In genomic region chr3:16551342-16551976, GRCh38 we compare ENCODE assay signal across 1 cellular context.
TF ChIP-seq lines count a peak whose summit lies in the region.

No MANE protein-coding gene starts in this region.

TF ChIP-seq in K562, 482 proteins besides CTCF, POLR2A, EP300 and RAD21 (continues in another document):
- TF ChIP-seq ASH1L (IDR thresholded peaks at IDR 0.05; ENCODE audit: borderline replicate concordance, low read depth, partially characterized antibody) (peak; percentile 69), TEAD1 (CRISPR knock-in tag; IDR thresholded peaks at IDR 0.05) (no peak), RHOXF2B (CRISPR knock-in tag; conservative IDR thresholded peaks at IDR 0.05) (no peak), GATAD2A (IDR thresholded peaks at IDR 0.05) (no peak), MTA2 (IDR thresholded peaks at IDR 0.05; ENCODE audit: low read depth) (peak; percentile 56; the same call in 1 of the 2 replicates), YBX1 (IDR thresholded peaks at IDR 0.05) (peak; percentile 69; the same call in 1 of the 2 replicates), SOX6 (IDR thresholded peaks at IDR 0.05) (no peak), ZC3H8 (IDR thresholded peaks at IDR 0.05) (peak; percentile 80; the same call in 1 of the 2 replicates), CC2D1A (IDR thresholded peaks at IDR 0.05) (0 out of 2 replicates have a peak, but pooled peaks have one; percentile 35), ZBTB34 (CRISPR knock-in tag; IDR thresholded peaks at IDR 0.05) (no peak), MIER1 (IDR thresholded peaks at IDR 0.05; ENCODE audit: low read depth) (peak; percentile 57; the same call in 1 of the 2 replicates), ELF2 (CRISPR knock-in tag; IDR thresholded peaks at IDR 0.05) (no peak), ARNT (IDR thresholded peaks at IDR 0.05) (peak in 1 of 2 experiments; percentile 67; a peak in 2 of 4 replicates), CXXC5 (CRISPR knock-in tag; IDR thresholded peaks at IDR 0.05) (0 out of 2 replicates have a peak, but pooled peaks have one; percentile 15), ZBTB26 (CRISPR knock-in tag; IDR thresholded peaks at IDR 0.05) (0 out of 2 replicates have a peak, but pooled peaks have one; percentile 57), ZNF444 (CRISPR knock-in tag; IDR thresholded peaks at IDR 0.05) (no peak), THRAP3 (IDR thresholded peaks at IDR 0.05; ENCODE audit: borderline replicate concordance) (0 out of 2 replicates have a peak, but pooled peaks have one; percentile 90), ARID1B (IDR thresholded peaks at IDR 0.05) (peak; percentile 37; the same call in 1 of the 2 replicates), U2AF1 (optimal IDR thresholded peaks at IDR 0.05; ENCODE audit: low read depth, low read length) (peak; percentile 79), ZNF24 (IDR thresholded peaks at IDR 0.05) (no peak), ZNF175 (CRISPR knock-in tag; IDR thresholded peaks at IDR 0.05; ENCODE audit: low read depth) (no peak), ZNF431 (CRISPR knock-in tag; IDR thresholded peaks at IDR 0.05) (no peak), ZNF76 (CRISPR knock-in tag; IDR thresholded peaks at IDR 0.05; ENCODE audit: borderline replicate concordance) (no peak), RBM17 (IDR thresholded peaks at IDR 0.05; ENCODE audit: borderline replicate concordance, low read depth, low read length) (no peak), CSDE1 (IDR thresholded peaks at IDR 0.05) (0 out of 4 replicates have a peak, but pooled peaks of 1 of the 2 experiments have one; percentile 66), NFRKB (IDR thresholded peaks at IDR 0.05; ENCODE audit: low read depth) (peak; percentile 82), GATAD2B (IDR thresholded peaks at IDR 0.05; ENCODE audit: borderline replicate concordance) (no peak), BRD9 (IDR thresholded peaks at IDR 0.05; ENCODE audit: low read depth, partially characterized antibody) (no peak), STAT5A (IDR thresholded peaks at IDR 0.05; ENCODE audit: borderline replicate concordance, low read length) (no peak), U2AF2 (optimal IDR thresholded peaks at IDR 0.05; ENCODE audit: low read depth, low read length) (no peak), HBP1 (CRISPR knock-in tag; IDR thresholded peaks at IDR 0.05) (peak; percentile 59; the same call in 1 of the 2 replicates), KHSRP (IDR thresholded peaks at IDR 0.05) (peak; percentile 42; the same call in 1 of the 2 replicates), MYBL2 (IDR thresholded peaks at IDR 0.05; ENCODE audit: low read depth) (peak; percentile 41), MYBL2 (CRISPR knock-in tag; IDR thresholded peaks at IDR 0.05; ENCODE audit: borderline replicate concordance) (no peak), KDM2B (CRISPR knock-in tag; IDR thresholded peaks at IDR 0.05) (no peak), NFIX (CRISPR knock-in tag; IDR thresholded peaks at IDR 0.05; ENCODE audit: low read depth) (no peak), MYC (IDR thresholded peaks at IDR 0.05; ENCODE audit: low read depth, low read length) (no peak), MYC (CRISPR knock-in tag; IDR thresholded peaks at IDR 0.05; ENCODE audit: borderline replicate concordance, low read depth) (no peak), MTA1 (IDR thresholded peaks at IDR 0.05; ENCODE audit: borderline replicate concordance) (peak; percentile 75), CBFB (CRISPR knock-in tag; IDR thresholded peaks at IDR 0.05) (no peak), HNRNPH1 (optimal IDR thresholded peaks at IDR 0.05; ENCODE audit: low read depth, low read length) (no peak), FOXK2 (conservative IDR thresholded peaks at IDR 0.05 in 1 of 2, IDR thresholded peaks at IDR 0.05 in 1 of 2; ENCODE audit: low read depth in 2 of 2) (0 out of 4 replicates have a peak, but pooled peaks of 1 of the 2 experiments have one; percentile 9), DPF2 (IDR thresholded peaks at IDR 0.05) (peak; percentile 39; the same call in 1 of the 2 replicates), SMARCA5 (IDR thresholded peaks at IDR 0.05) (peak; percentile 84; the same call in 1 of the 2 replicates), ZNF280A (IDR thresholded peaks at IDR 0.05; ENCODE audit: low read depth, partially characterized antibody) (peak; percentile 60), ZBTB1 (CRISPR knock-in tag; IDR thresholded peaks at IDR 0.05; ENCODE audit: borderline replicate concordance, low read depth) (no peak), MYNN (IDR thresholded peaks at IDR 0.05) (no peak), MYNN (CRISPR knock-in tag; IDR thresholded peaks at IDR 0.05) (no peak), E2F3 (CRISPR knock-in tag; IDR thresholded peaks at IDR 0.05) (no peak), ZBTB17 (CRISPR knock-in tag; IDR thresholded peaks at IDR 0.05) (no peak), NCOA4 (IDR thresholded peaks at IDR 0.05; ENCODE audit: partially characterized antibody) (peak; percentile 71), KDM1A (IDR thresholded peaks at IDR 0.05) (no peak), HDAC1 (IDR thresholded peaks at IDR 0.05) (no peak), ZEB2 (IDR thresholded peaks at IDR 0.05) (0 out of 2 replicates have a peak, but pooled peaks have one; percentile 15), MCM7 (IDR thresholded peaks at IDR 0.05) (0 out of 4 replicates have a peak, but pooled peaks of 1 of the 2 experiments have one; percentile 79), PHB2 (IDR thresholded peaks at IDR 0.05; ENCODE audit: low read depth) (peak; percentile 66; the same call in 1 of the 2 replicates), EHMT2 (IDR thresholded peaks at IDR 0.05) (peak; percentile 22), SNIP1 (IDR thresholded peaks at IDR 0.05; ENCODE audit: low read depth) (peak; percentile 69; the same call in 1 of the 2 replicates), DNMT1 (IDR thresholded peaks at IDR 0.05) (peak; percentile 60; the same call in 1 of the 2 replicates), TRIM24 (IDR thresholded peaks at IDR 0.05) (peak; percentile 24 to 50; a peak in 2 of 4 replicates)
- TF ChIP-seq, protein P1, sequence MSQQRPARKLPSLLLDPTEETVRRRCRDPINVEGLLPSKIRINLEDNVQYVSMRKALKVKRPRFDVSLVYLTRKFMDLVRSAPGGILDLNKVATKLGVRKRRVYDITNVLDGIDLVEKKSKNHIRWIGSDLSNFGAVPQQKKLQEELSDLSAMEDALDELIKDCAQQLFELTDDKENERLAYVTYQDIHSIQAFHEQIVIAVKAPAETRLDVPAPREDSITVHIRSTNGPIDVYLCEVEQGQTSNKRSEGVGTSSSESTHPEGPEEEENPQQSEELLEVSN (IDR thresholded peaks at IDR 0.05; ENCODE audit: borderline replicate concordance in 1 of 2, extremely low read depth in 1 of 2, insufficient read depth in 1 of 2, insufficient read length in 1 of 2, low read depth in 1 of 2, low read length in 1 of 2, poor library complexity in 1 of 2, severe bottlenecking in 1 of 2) = no peak
- TF ChIP-seq, protein P2, sequence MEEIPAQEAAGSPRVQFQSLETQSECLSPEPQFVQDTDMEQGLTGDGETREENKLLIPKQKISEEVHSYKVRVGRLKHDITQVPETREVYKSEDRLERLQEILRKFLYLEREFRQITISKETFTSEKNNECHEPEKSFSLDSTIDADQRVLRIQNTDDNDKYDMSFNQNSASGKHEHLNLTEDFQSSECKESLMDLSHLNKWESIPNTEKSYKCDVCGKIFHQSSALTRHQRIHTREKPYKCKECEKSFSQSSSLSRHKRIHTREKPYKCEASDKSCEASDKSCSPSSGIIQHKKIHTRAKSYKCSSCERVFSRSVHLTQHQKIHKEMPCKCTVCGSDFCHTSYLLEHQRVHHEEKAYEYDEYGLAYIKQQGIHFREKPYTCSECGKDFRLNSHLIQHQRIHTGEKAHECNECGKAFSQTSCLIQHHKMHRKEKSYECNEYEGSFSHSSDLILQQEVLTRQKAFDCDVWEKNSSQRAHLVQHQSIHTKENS (CRISPR knock-in tag; IDR thresholded peaks at IDR 0.05) = no peak
- TF ChIP-seq, protein P3, sequence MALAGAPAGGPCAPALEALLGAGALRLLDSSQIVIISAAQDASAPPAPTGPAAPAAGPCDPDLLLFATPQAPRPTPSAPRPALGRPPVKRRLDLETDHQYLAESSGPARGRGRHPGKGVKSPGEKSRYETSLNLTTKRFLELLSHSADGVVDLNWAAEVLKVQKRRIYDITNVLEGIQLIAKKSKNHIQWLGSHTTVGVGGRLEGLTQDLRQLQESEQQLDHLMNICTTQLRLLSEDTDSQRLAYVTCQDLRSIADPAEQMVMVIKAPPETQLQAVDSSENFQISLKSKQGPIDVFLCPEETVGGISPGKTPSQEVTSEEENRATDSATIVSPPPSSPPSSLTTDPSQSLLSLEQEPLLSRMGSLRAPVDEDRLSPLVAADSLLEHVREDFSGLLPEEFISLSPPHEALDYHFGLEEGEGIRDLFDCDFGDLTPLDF (CRISPR knock-in tag; IDR thresholded peaks at IDR 0.05) = no peak
- TF ChIP-seq, protein P4, sequence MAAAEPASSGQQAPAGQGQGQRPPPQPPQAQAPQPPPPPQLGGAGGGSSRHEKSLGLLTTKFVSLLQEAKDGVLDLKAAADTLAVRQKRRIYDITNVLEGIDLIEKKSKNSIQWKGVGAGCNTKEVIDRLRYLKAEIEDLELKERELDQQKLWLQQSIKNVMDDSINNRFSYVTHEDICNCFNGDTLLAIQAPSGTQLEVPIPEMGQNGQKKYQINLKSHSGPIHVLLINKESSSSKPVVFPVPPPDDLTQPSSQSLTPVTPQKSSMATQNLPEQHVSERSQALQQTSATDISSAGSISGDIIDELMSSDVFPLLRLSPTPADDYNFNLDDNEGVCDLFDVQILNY (CRISPR knock-in tag; IDR thresholded peaks at IDR 0.05) = no peak
- TF ChIP-seq, protein P5, sequence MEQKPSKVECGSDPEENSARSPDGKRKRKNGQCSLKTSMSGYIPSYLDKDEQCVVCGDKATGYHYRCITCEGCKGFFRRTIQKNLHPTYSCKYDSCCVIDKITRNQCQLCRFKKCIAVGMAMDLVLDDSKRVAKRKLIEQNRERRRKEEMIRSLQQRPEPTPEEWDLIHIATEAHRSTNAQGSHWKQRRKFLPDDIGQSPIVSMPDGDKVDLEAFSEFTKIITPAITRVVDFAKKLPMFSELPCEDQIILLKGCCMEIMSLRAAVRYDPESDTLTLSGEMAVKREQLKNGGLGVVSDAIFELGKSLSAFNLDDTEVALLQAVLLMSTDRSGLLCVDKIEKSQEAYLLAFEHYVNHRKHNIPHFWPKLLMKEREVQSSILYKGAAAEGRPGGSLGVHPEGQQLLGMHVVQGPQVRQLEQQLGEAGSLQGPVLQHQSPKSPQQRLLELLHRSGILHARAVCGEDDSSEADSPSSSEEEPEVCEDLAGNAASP (IDR thresholded peaks at IDR 0.05) = no peak
- TF ChIP-seq, protein P6, sequence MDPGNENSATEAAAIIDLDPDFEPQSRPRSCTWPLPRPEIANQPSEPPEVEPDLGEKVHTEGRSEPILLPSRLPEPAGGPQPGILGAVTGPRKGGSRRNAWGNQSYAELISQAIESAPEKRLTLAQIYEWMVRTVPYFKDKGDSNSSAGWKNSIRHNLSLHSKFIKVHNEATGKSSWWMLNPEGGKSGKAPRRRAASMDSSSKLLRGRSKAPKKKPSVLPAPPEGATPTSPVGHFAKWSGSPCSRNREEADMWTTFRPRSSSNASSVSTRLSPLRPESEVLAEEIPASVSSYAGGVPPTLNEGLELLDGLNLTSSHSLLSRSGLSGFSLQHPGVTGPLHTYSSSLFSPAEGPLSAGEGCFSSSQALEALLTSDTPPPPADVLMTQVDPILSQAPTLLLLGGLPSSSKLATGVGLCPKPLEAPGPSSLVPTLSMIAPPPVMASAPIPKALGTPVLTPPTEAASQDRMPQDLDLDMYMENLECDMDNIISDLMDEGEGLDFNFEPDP (CRISPR knock-in tag; IDR thresholded peaks at IDR 0.05) = no peak
